Comparison of ENCODE assay signal across 3 cellular contexts in the genomic region with DNA sequence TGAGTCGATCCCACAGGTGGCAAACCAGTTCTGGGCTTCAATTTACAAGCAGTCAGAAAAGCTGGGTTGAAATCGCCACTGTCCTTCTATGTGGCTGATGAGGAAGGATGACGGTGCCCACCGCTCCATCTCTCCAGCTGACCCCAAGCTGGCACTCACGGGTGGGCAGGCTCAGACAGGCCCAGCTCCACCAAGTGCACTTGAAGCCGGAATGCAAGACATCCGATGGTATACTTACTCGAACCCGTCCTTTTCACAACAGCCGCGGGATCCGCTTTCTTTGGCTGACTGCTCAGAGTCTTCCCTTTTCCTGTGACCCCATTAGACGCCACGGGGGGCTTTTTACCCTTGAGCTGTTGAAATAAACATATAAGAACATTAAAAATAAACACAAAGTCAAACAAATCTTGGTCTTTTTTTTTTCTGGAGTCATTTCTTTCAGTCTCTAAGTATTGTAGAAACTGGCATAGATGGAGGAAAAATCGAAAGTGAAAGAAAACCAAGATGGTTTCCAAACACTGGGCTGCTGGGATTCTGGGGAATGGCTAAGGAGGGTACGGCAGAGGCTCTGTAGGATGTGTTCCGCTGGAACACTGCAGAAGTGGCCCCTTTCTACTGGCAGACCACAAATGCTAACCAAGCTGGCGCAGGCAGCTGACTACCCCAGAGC.
TF ChIP-seq lines count a peak whose summit lies in the region.

No MANE protein-coding gene starts in this region.

TF ChIP-seq in IMR-90, 13 proteins besides CTCF, POLR2A, EP300 and RAD21:
- TF ChIP-seq MAFK (IDR thresholded peaks at IDR 0.05; ENCODE audit: low read depth, low read length) = no peak
- TF ChIP-seq, protein P1, sequence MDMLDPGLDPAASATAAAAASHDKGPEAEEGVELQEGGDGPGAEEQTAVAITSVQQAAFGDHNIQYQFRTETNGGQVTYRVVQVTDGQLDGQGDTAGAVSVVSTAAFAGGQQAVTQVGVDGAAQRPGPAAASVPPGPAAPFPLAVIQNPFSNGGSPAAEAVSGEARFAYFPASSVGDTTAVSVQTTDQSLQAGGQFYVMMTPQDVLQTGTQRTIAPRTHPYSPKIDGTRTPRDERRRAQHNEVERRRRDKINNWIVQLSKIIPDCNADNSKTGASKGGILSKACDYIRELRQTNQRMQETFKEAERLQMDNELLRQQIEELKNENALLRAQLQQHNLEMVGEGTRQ (IDR thresholded peaks at IDR 0.05; ENCODE audit: low read depth, low read length) = no peak
- no peak for TF ChIP-seq ELK1 (IDR thresholded peaks at IDR 0.05; ENCODE audit: borderline replicate concordance, low read depth, low read length)
- TF ChIP-seq SMC3 (IDR thresholded peaks at IDR 0.05; ENCODE audit: low read depth, low read length) = no peak
- TF ChIP-seq CHD1 (IDR thresholded peaks at IDR 0.05; ENCODE audit: low read depth, low read length) = no peak
- TF ChIP-seq MXI1 (IDR thresholded peaks at IDR 0.05; ENCODE audit: borderline replicate concordance, low read depth, low read length) = no peak
- no peak for TF ChIP-seq RCOR1 (IDR thresholded peaks at IDR 0.05; ENCODE audit: insufficient replicate concordance, low read length)
- no peak for TF ChIP-seq CEBPB (IDR thresholded peaks at IDR 0.05; ENCODE audit: low read depth, low read length)
- no peak for TF ChIP-seq BHLHE40 (IDR thresholded peaks at IDR 0.05; ENCODE audit: low read depth, low read length)

TF ChIP-seq in H1, 55 proteins besides CTCF, POLR2A, EP300 and RAD21:
- TF ChIP-seq BACH1 (IDR thresholded peaks at IDR 0.05; ENCODE audit: low read length) = no peak
- no peak for TF ChIP-seq NANOG (IDR thresholded peaks at IDR 0.05; ENCODE audit: insufficient read depth, low read depth, low read length, poor library complexity, severe bottlenecking)
- no peak for TF ChIP-seq PHF8 (conservative IDR thresholded peaks at IDR 0.05; ENCODE audit: low read depth, low read length)
- no peak for TF ChIP-seq CTBP2 (IDR thresholded peaks at IDR 0.05; ENCODE audit: borderline replicate concordance, insufficient read depth, insufficient read length, low read length)
- TF ChIP-seq TCF12 (IDR thresholded peaks at IDR 0.05; ENCODE audit: low read depth, low read length) = no peak
- no peak for TF ChIP-seq CHD2 (IDR thresholded peaks at IDR 0.05; ENCODE audit: low read length)
- no peak for TF ChIP-seq CBX5 (IDR thresholded peaks at IDR 0.05; ENCODE audit: low read depth, low read length)
- TF ChIP-seq MAX (IDR thresholded peaks at IDR 0.05) = no peak
TF ChIP-seq in H1: peak in this region for 0.

TF ChIP-seq in neural cell, 6 proteins besides CTCF, POLR2A, EP300 and RAD21:
- TF ChIP-seq EZH2 (IDR thresholded peaks at IDR 0.05; ENCODE audit: borderline replicate concordance, insufficient read depth, low read length, poor library complexity, severe bottlenecking) (no peak), REST (IDR thresholded peaks at IDR 0.05; ENCODE audit: borderline replicate concordance) (no peak), MXI1 (conservative IDR thresholded peaks at IDR 0.05; ENCODE audit: poor library complexity, severe bottlenecking) (no peak), POLR2AphosphoS5 (IDR thresholded peaks at IDR 0.05) (no peak), SMC3 (conservative IDR thresholded peaks at IDR 0.05; ENCODE audit: poor library complexity) (no peak), TAF1 (IDR thresholded peaks at IDR 0.05; ENCODE audit: low read depth) (no peak)
